In genomic region chr17:7549401-7550055, GRCh38 we compare ENCODE assay signal across 8 cellular contexts. TPM values are rescaled to one million over a fixed set of nuclear protein-coding genes. Genes with fewer than 3 reads are reported as not detected.
DNase-seq lines count a peak whose midpoint lies in the region; ATAC-seq and TF ChIP-seq lines count a peak whose summit lies in the region.

No MANE protein-coding gene starts in this region.

- peaks cover 42% of the 10 kb centered on the region for H3K36me3 Mint-ChIP-seq in activated naive CD4-positive, alpha-beta T cell treated with anti-CD3 and anti-CD28 coated beads, Interleukin-2, amount 10 ng/mL, durations not matched to agents 7 days and 5 days

- ATAC-seq in HG02610 (IDR thresholded peaks at IDR 0.05; ENCODE audit: unreplicated experiment): peak; percentile 19
- ATAC-seq in left ventricle myocardium superior: peak; percentile 61
- ATAC-seq in GM19395 (IDR thresholded peaks at IDR 0.05; ENCODE audit: unreplicated experiment): no peak

- H3K27ac Mint-ChIP-seq in activated naive CD4-positive, alpha-beta T cell treated with anti-CD3 and anti-CD28 coated beads, Interleukin-2, amount 10 ng/mL, durations not matched to agents 7 days and 5 days: peak overlapping the region; percentile 86

- peak; percentile 68 for DNase-seq in activated naive CD4-positive, alpha-beta T cell treated with anti-CD3 and anti-CD28 coated beads, Interleukin-2, amount 10 ng/mL, durations not matched to agents 7 days and 5 days
- DNase-seq in left ventricle myocardium superior (no peak), sigmoid colon (peak; percentile 66), SIG-M5 treated with dmso at 0.1 percent for 504 hours (lab: John Stamatoyannopoulos, UW; ENCODE audit: unreplicated experiment) (no peak), NCI-H510A treated with DMSO at 0.1 percent for 48 hours (lab: John Stamatoyannopoulos, UW) (no peak), NK-92 (lab: John Stamatoyannopoulos, UW; ENCODE audit: unreplicated experiment) (no peak)

- peaks cover 63% of the 10 kb centered on the region for H3K4me1 Mint-ChIP-seq in activated naive CD4-positive, alpha-beta T cell treated with anti-CD3 and anti-CD28 coated beads, Interleukin-2, amount 10 ng/mL, durations not matched to agents 7 days and 5 days

- H3K4me3 ChIP-seq in sigmoid colon: peak overlapping the region; percentile 53 to 79 (median 76)

- H3K4me1 ChIP-seq in sigmoid colon: peaks cover 0 to 21% (median 19%) of the 10 kb centered on the region in 4 donors

- H3K4me3 Mint-ChIP-seq in activated naive CD4-positive, alpha-beta T cell treated with anti-CD3 and anti-CD28 coated beads, Interleukin-2, amount 10 ng/mL, durations not matched to agents 7 days and 5 days: peak overlapping the region; percentile 86

- no peaks in the 10 kb centered on the region for H3K27me3 Mint-ChIP-seq in activated naive CD4-positive, alpha-beta T cell treated with anti-CD3 and anti-CD28 coated beads, Interleukin-2, amount 10 ng/mL, durations not matched to agents 7 days and 5 days

- H3K9me3 ChIP-seq in sigmoid colon: no peaks in the 10 kb centered on the region

- CTCF ChIA-PET in activated naive CD4-positive, alpha-beta T cell treated with anti-CD3 and anti-CD28 coated beads, Interleukin-2, amount 10 ng/mL, durations not matched to agents 7 days and 5 days (lab: Charles Lee): interaction anchor here (0.8 to 4.6 kb wide), 3 partner anchors 11 to 34 kb away, joined by 3 to 26 read pairs (median 7); partner anchors contain the start of gene SENP3

- 10 to 25% methylated on average over 20 of the region's 20 CpGs for WGBS in sigmoid colon, 2 donors

- no peaks in the 10 kb centered on the region for H3K9me3 Mint-ChIP-seq in activated naive CD4-positive, alpha-beta T cell treated with anti-CD3 and anti-CD28 coated beads, Interleukin-2, amount 10 ng/mL, durations not matched to agents 7 days and 5 days

- no peaks in the 10 kb centered on the region for H3K27me3 ChIP-seq in sigmoid colon

- no peak for TF ChIP-seq EP300 in sigmoid colon (IDR thresholded peaks at IDR 0.05)

- H3K36me3 ChIP-seq in sigmoid colon: peaks cover 0 to 17% (median 11%) of the 10 kb centered on the region in 4 donors

- no peak for TF ChIP-seq POLR2A in sigmoid colon (IDR thresholded peaks at IDR 0.05)

- TF ChIP-seq CTCF in sigmoid colon (IDR thresholded peaks at IDR 0.05): peak in 1 of 4 experiments; percentile 4

- intact Hi-C loops in left ventricle myocardium superior (cut with micrococcal nuclease): no loop called here
- intact Hi-C loops in sigmoid colon (cut with DNase I): no loop called here

- H3K27ac ChIP-seq in sigmoid colon: peak overlapping the region; percentile 89 to 93 (median 91)

RNA-seq across cellular contexts. Expression of gene TNFSF12, which starts 0.7 kb away (rescaled TPM):
- total RNA-seq in left ventricle myocardium superior: 36.9 TPM
- total RNA-seq in sigmoid colon: 100 to 1,000 TPM in 2 of 4 donors, 10 to 100 TPM in 2; 60.1 to 122 (median 91.8) TPM
- polyA plus RNA-seq in sigmoid colon: 10 to 100 TPM; 18.0 to 45.0 (median 26.1) TPM

RNA-seq across cellular contexts. Expression of gene TNFSF13, which starts 9.0 kb away (rescaled TPM):
- total RNA-seq in left ventricle myocardium superior: 8.5 TPM
- 10 to 100 TPM; 20.2 to 41.0 (median 24.5) TPM for total RNA-seq in sigmoid colon
- 100 to 1,000 TPM in 1 of 3 donors, 10 to 100 TPM in 2; 15.6 to 108 (median 21.0) TPM for polyA plus RNA-seq in sigmoid colon

RNA-seq across cellular contexts. Expression of gene SENP3, which starts 12.2 kb away (rescaled TPM):
- total RNA-seq in left ventricle myocardium superior: 32.8 TPM
- total RNA-seq in sigmoid colon: 10 to 100 TPM; 73.5 to 91.1 (median 81.1) TPM
- 10 to 100 TPM; 28.2 to 55.4 (median 35.6) TPM for polyA plus RNA-seq in sigmoid colon

RNA-seq across cellular contexts. Expression of gene CD68, which starts 29.9 kb away (rescaled TPM):
- total RNA-seq in left ventricle myocardium superior (26.6 TPM), sigmoid colon (10 to 100 TPM; 24.6 to 56.4 (median 37.0) TPM)
- 100 to 1,000 TPM in 2 of 3 donors, 10 to 100 TPM in 1; 58.3 to 161 (median 118) TPM for polyA plus RNA-seq in sigmoid colon

RNA-seq across cellular contexts. Expression of gene MPDU1, which starts 34.1 kb away (rescaled TPM):
- 28.0 TPM for total RNA-seq in left ventricle myocardium superior
- total RNA-seq in sigmoid colon: 10 to 100 TPM; 38.5 to 67.1 (median 50.8) TPM
- 100 to 1,000 TPM in 1 of 3 donors, 10 to 100 TPM in 2; 38.4 to 121 (median 45.3) TPM for polyA plus RNA-seq in sigmoid colon

Comparison
In these comparisons a context has a peak if more than half of its experiments do, and no peak if none do; other contexts are left out.
1. DNase-seq: peak in activated naive CD4-positive, alpha-beta T cell treated with anti-CD3 and anti-CD28 coated beads, Interleukin-2, amount 10 ng/mL, durations not matched to agents 7 days and 5 days (single experiment) and sigmoid colon (single experiment); none in left ventricle myocardium superior (single experiment), SIG-M5 treated with dmso at 0.1 percent for 504 hours (single experiment), NCI-H510A treated with DMSO at 0.1 percent for 48 hours (single experiment) and NK-92 (single experiment).